Comparison of ENCODE assay signal across 25 cellular contexts in the genomic region with DNA sequence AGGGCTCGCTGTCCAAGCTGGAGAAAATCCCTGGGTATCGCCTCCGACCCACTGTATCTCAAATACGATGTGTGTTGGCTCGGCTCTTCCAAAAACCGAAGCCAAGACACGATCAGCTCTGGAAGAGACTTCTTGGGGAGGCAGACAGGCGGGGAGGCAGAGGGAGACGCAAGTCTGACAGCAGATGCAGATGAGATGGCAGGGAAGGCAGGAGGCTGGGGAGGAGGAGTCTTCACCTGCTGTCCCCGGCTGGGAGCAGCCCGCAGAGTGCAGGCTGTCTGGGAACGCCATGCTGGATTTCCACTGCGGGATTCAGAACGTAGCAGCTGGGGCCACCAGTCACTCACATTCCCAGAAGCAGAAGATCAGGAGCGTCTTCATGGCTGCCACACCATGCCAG. TPM values are rescaled to one million over a fixed set of nuclear protein-coding genes. Genes with fewer than 3 reads are reported as not detected.
DNase-seq lines count a peak whose midpoint lies in the region; ATAC-seq and TF ChIP-seq lines count a peak whose summit lies in the region.
"Had no signal": no experiment of that assay in that cellular context is flagged by ENCODE, and none has a peak within 500 bp of the region (broad histone marks: within the 10 kb centered on the region; RNA-seq: fewer than 3 reads in every experiment).

No MANE protein-coding gene starts in this region.

- TF ChIP-seq POLR2A in breast epithelium (IDR thresholded peaks at IDR 0.05) = no peak

- H3K27me3 ChIP-seq in breast epithelium = no peaks in the 10 kb centered on the region
- no peaks in the 10 kb centered on the region for H3K27me3 ChIP-seq in psoas muscle (ENCODE audit: insufficient read depth in 3 of 3, low read length in 2 of 3)
- no peaks in the 10 kb centered on the region for H3K27me3 ChIP-seq in foreskin keratinocyte
- H3K27me3 ChIP-seq: BE2C had no signal

- intact Hi-C loops in MCF 10A (cut with micrococcal nuclease) = no loop called here
- intact Hi-C loops in breast epithelium (cut with DNase I; ENCODE audit: low total_unique reads) = loop anchor here (1.0 kb wide), 1 partner anchor 18 kb away; no protein-coding TSS in a partner anchor
- intact Hi-C loops in psoas muscle (cut with DNase I) = no loop called here

- ATAC-seq in psoas muscle (no peak), GM18907 (IDR thresholded peaks at IDR 0.05; ENCODE audit: unreplicated experiment) (no peak), foreskin keratinocyte (no peak)
- ATAC-seq: HCT116, Panc1 had no signal

- H3K4me3 ChIP-seq in breast epithelium (no peak overlapping the region), psoas muscle (no peak overlapping the region)

- H3K27ac Mint-ChIP-seq in MCF 10A (ENCODE audit: low read depth, unreplicated experiment) (peak overlapping the region; percentile 42), chondrocyte (ENCODE audit: unreplicated experiment) (no peak overlapping the region)
- H3K27ac Mint-ChIP-seq: IgD-negative memory B cell had no signal

- no TSS peak for BruUV-seq in MCF 10A (replicated peaks; lab: Mats Ljungman, UMichigan)

- WGBS in psoas muscle, 3 donors = 40 to 80% (median 54%) methylated on average over 15 of the region's 15 CpGs

- POLR2A ChIA-PET in MCF 10A (lab: Yijun Ruan, JAX) = interaction anchor here (0.9 kb wide), 1 partner anchor 11 kb away, joined by 3 read pairs; no protein-coding TSS in a partner anchor

- H3K4me3 Mint-ChIP-seq in MCF 10A (ENCODE audit: unreplicated experiment) = no peak overlapping the region
- no peak overlapping the region for H3K4me3 Mint-ChIP-seq in chondrocyte (ENCODE audit: unreplicated experiment)
- H3K4me3 Mint-ChIP-seq: IgD-negative memory B cell had no signal

- H3K4me1 ChIP-seq in breast epithelium (peaks cover 0 to 3% of the 10 kb centered on the region in 2 donors), psoas muscle (peaks cover 70% of the 10 kb centered on the region), foreskin keratinocyte (peaks cover 8% of the 10 kb centered on the region)
- H3K4me1 ChIP-seq: BE2C had no signal

- CTCF ChIA-PET in MCF 10A (lab: Yijun Ruan, JAX) = no interaction called here

- H3K9me3 Mint-ChIP-seq in MCF 10A (ENCODE audit: unreplicated experiment) = no peaks in the 10 kb centered on the region
- peaks cover 7% of the 10 kb centered on the region for H3K9me3 Mint-ChIP-seq in chondrocyte (ENCODE audit: low read depth)

- peaks cover 39% of the 10 kb centered on the region for H3K36me3 Mint-ChIP-seq in MCF 10A (ENCODE audit: insufficient read depth, unreplicated experiment)
- peaks cover 11% of the 10 kb centered on the region for H3K36me3 Mint-ChIP-seq in chondrocyte (ENCODE audit: low read depth)
- H3K36me3 Mint-ChIP-seq: IgD-negative memory B cell had no signal

- H3K27me3 Mint-ChIP-seq in MCF 10A (ENCODE audit: insufficient read depth, unreplicated experiment) (no peaks in the 10 kb centered on the region), chondrocyte (ENCODE audit: low read depth) (no peaks in the 10 kb centered on the region)

- H3K4me1 Mint-ChIP-seq in MCF 10A (ENCODE audit: insufficient read depth, unreplicated experiment) = peaks cover 40% of the 10 kb centered on the region
- peaks cover 28% of the 10 kb centered on the region for H3K4me1 Mint-ChIP-seq in chondrocyte (ENCODE audit: low read depth)

- H3K27ac ChIP-seq in breast epithelium (peak overlapping the region in 1 of 2 donors; percentile 57), psoas muscle (peak overlapping the region; percentile 98), foreskin keratinocyte (no peak overlapping the region)
- H3K27ac ChIP-seq: HL-60, KMS-11 had no signal

- no peaks in the 10 kb centered on the region for H3K36me3 ChIP-seq in breast epithelium
- peaks cover 0 to 7% of the 10 kb centered on the region in 2 donors for H3K36me3 ChIP-seq in psoas muscle (ENCODE audit: insufficient read depth in 1 of 2, low read depth in 1 of 2)

- no peaks in the 10 kb centered on the region for H3K9me3 ChIP-seq in breast epithelium
- H3K9me3 ChIP-seq in psoas muscle = no peaks in the 10 kb centered on the region
- H3K9me3 ChIP-seq: BE2C had no signal

- DNase-seq in MCF 10A (ENCODE audit: unreplicated experiment) (no peak), breast epithelium (ENCODE audit: low spot score in 2 of 2) (no peak), chondrocyte (ENCODE audit: low spot score) (peak; percentile 75), psoas muscle (no peak), NCI-H526 treated with DMSO at 0.1 percent for 48 hours (lab: John Stamatoyannopoulos, UW) (no peak), foreskin keratinocyte (no peak)
- DNase-seq: 8988T, ACHN, BE2C, Calu3, DMS79 treated with DMSO at 0.1 percent for 48 hours, GF-D8, NCI-H1048, NCI-H1417, NCI-H1694, NCI-H2081, NCI-H2227 treated with DMSO at 0.1 percent for 48 hours, NCI-H69 had no signal

- TF ChIP-seq CTCF in MCF 10A (IDR thresholded peaks at IDR 0.05; ENCODE audit: unreplicated experiment) (no peak), breast epithelium (IDR thresholded peaks at IDR 0.05) (no peak), chondrocyte (IDR thresholded peaks at IDR 0.05) (no peak), psoas muscle (IDR thresholded peaks at IDR 0.05) (no peak), foreskin keratinocyte (conservative IDR thresholded peaks at IDR 0.05) (no peak)

RNA-seq across cellular contexts. Expression of a gene that starts 29.5 kb away (rescaled TPM):
- total RNA-seq in MCF 10A (2022) (129 and 152 TPM in 2 replicates), breast epithelium (10 to 100 TPM; 53.1 to 91.2 (median 65.9) TPM), chondrocyte (62.6 to 90.6 TPM (median 86.4 TPM) in 3 replicates), psoas muscle (10 to 100 TPM; 31.8 to 49.8 (median 33.8) TPM), foreskin keratinocyte (100 and 101 TPM in 2 replicates)
- polyA plus RNA-seq in psoas muscle (10 to 100 TPM; 14.7 to 41.8 (median 15.2) TPM), foreskin keratinocyte (41.7 and 48.4 TPM in 2 replicates)
- total RNA-seq: OCI-LY7 had no signal
